Comparison of ENCODE assay signal across 32 cellular contexts in the genomic region with DNA sequence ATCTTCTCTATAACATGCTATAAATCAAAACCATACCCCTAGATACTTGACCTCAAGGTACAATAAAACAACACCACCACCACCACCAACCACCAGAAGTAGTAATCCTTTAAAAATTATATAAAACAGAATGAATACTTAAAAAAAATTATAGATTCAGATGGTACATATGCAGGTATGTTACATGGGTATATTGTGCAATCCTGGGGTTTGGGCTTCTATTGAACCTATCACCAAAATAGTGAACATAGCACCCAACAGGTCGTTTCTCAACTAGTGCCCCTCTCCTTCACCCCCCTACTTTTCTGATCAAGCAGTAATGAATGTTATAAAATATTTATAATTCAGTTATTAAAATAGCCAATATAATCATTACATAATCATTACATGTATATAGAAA.
"Had no signal": no experiment of that assay in that cellular context is flagged by ENCODE, and none has a peak within 500 bp of the region (broad histone marks: within the 10 kb centered on the region; RNA-seq: fewer than 3 reads in every experiment).

No MANE protein-coding gene starts in this region.

- ATAC-seq: activated naive CD4-positive, alpha-beta T cell treated with anti-CD3 and anti-CD28 coated beads, Interleukin-2, amount 50 U/mL, for 72 hours; activated naive CD8-positive, alpha-beta T cell treated with anti-CD3 and anti-CD28 coated beads, Interleukin-2, amount 50 U/mL, for 24 hours; activated T-cell treated with anti-CD3 and anti-CD28 coated beads, Interleukin-2, amount 50 U/mL, for 4 hours; activated T-cell treated with anti-CD3 and anti-CD28 coated beads, Interleukin-2, amount 50 U/mL, for 72 hours; activated T-helper 17 cell treated with anti-CD3 and anti-CD28 coated beads, Interleukin-2, amount 50 U/mL, for 72 hours; body of pancreas had no signal

- FAIRE-seq: astrocyte, bronchial epithelial cell had no signal

- H3K27ac ChIP-seq: adrenal gland, ascending aorta, body of pancreas, brain microvascular endothelial cell, breast epithelium, cardiac muscle cell had no signal

- H3K4me3 ChIP-seq: adrenal gland, ascending aorta, body of pancreas, breast epithelium, cardiac muscle cell had no signal

- H3K4me1 ChIP-seq: adrenal gland, ascending aorta, body of pancreas, breast epithelium had no signal

- H3K9me3 ChIP-seq: adrenal gland, ascending aorta, body of pancreas, breast epithelium had no signal

- H3K36me3 ChIP-seq: breast epithelium had no signal

- H3K27me3 ChIP-seq: adrenal gland, ascending aorta, body of pancreas, brain microvascular endothelial cell, breast epithelium, cardiac muscle cell had no signal

- DNase-seq: activated effector memory CD4-positive, alpha-beta T cell treated with anti-CD3 and anti-CD28 coated beads, Interleukin-2, amount 50 U/mL, for 16 hours; activated effector memory CD4-positive, alpha-beta T cell treated with Interleukin-2 at 50 U/mL for 16 hours; activated gamma-delta T cell; activated gamma-delta T cell treated with Interleukin-2 at 50 U/mL for 16 hours; activated naive CD4-positive, alpha-beta T cell; activated naive CD4-positive, alpha-beta T cell treated with anti-CD3 and anti-CD28 coated beads for 36 hours; activated naive CD4-positive, alpha-beta T cell treated with anti-CD3 and anti-CD28 coated beads, Interleukin-2, amount 10 ng/mL, durations not matched to agents 7 days and 5 days; activated naive CD4-positive, alpha-beta T cell treated with anti-CD3 and anti-CD28 coated beads, Interleukin-2, amount 50 U/mL, for 16 hours; activated naive CD4-positive, alpha-beta T cell treated with Interleukin-2 at 50 U/mL for 16 hours; activated naive CD8-positive, alpha-beta T cell treated with anti-CD3 and anti-CD28 coated beads for 36 hours; activated naive CD8-positive, alpha-beta T cell treated with anti-CD3 and anti-CD28 coated beads, Interleukin-2, amount 10 ng/mL, durations not matched to agents 7 days and 5 days; activated naive CD8-positive, alpha-beta T cell treated with anti-CD3 and anti-CD28 coated beads, Interleukin-2, amount 50 U/mL, for 24 hours; activated T-cell treated with anti-CD3 and anti-CD28 coated beads, Interleukin-2, amount 50 U/mL, for 1 hour; activated T-cell treated with anti-CD3 and anti-CD28 coated beads, Interleukin-2, amount 50 U/mL, for 24 hours; activated T-cell treated with anti-CD3 and anti-CD28 coated beads, Interleukin-2, amount 50 U/mL, for 4 hours; activated T-cell treated with anti-CD3 and anti-CD28 coated beads, Interleukin-2, amount 50 U/mL, for 72 hours; adrenal gland; amniotic stem cell; amygdala; aorta; body of pancreas; brain microvascular endothelial cell; caudate nucleus; central memory CD4-positive, alpha-beta T cell; cerebellar nuclear complex had no signal
